In genomic region chr17:78272181-78272913, GRCh38 we compare ENCODE assay signal across 1 cellular context.
TF ChIP-seq lines count a peak whose summit lies in the region.

No MANE protein-coding gene starts in this region.

TF ChIP-seq in HEK293, 187 proteins besides CTCF, POLR2A, EP300 and RAD21 (continued from another document):
- TF ChIP-seq ZNF184 (tag by site-specific recombination; IDR thresholded peaks at IDR 0.05) (no peak), KLF7 (tag by site-specific recombination; IDR thresholded peaks at IDR 0.05; ENCODE audit: borderline replicate concordance) (no peak), SCRT2 (tag by site-specific recombination; IDR thresholded peaks at IDR 0.05) (peak; percentile 99), SP3 (tag by site-specific recombination; IDR thresholded peaks at IDR 0.05) (no peak), ZNF274 (IDR thresholded peaks at IDR 0.05; ENCODE audit: low read length) (no peak), ZNF274 (tag by site-specific recombination; IDR thresholded peaks at IDR 0.05; ENCODE audit: borderline replicate concordance) (no peak), ZNF555 (tag by site-specific recombination; conservative IDR thresholded peaks at IDR 0.05) (no peak), ZNF596 (tag by site-specific recombination; IDR thresholded peaks at IDR 0.05) (no peak), ZSCAN4 (tag by site-specific recombination; IDR thresholded peaks at IDR 0.05) (no peak), SP2 (tag by site-specific recombination; IDR thresholded peaks at IDR 0.05) (peak; percentile 17; the same call in 1 of the 2 replicates), ZNF391 (tag by site-specific recombination; IDR thresholded peaks at IDR 0.05; ENCODE audit: borderline replicate concordance, low read depth) (no peak), ZBTB44 (tag by site-specific recombination; IDR thresholded peaks at IDR 0.05) (no peak), ZNF621 (tag by site-specific recombination; IDR thresholded peaks at IDR 0.05) (no peak), ZNF530 (tag by site-specific recombination; IDR thresholded peaks at IDR 0.05; ENCODE audit: low read depth) (no peak), ZBTB21 (tag by site-specific recombination; IDR thresholded peaks at IDR 0.05) (peak; percentile 58; the same call in 1 of the 2 replicates), GLIS1 (tag by site-specific recombination; IDR thresholded peaks at IDR 0.05) (peak; percentile 56), ZNF600 (tag by site-specific recombination; IDR thresholded peaks at IDR 0.05) (0 out of 2 replicates have a peak, but pooled peaks have one; percentile 40), PRDM4 (tag by site-specific recombination; IDR thresholded peaks at IDR 0.05) (no peak), ZNF561 (tag by site-specific recombination; IDR thresholded peaks at IDR 0.05; ENCODE audit: borderline replicate concordance) (no peak), SCRT1 (tag by site-specific recombination; IDR thresholded peaks at IDR 0.05; ENCODE audit: borderline replicate concordance) (peak; percentile 95)
- TF ChIP-seq, protein P1, sequence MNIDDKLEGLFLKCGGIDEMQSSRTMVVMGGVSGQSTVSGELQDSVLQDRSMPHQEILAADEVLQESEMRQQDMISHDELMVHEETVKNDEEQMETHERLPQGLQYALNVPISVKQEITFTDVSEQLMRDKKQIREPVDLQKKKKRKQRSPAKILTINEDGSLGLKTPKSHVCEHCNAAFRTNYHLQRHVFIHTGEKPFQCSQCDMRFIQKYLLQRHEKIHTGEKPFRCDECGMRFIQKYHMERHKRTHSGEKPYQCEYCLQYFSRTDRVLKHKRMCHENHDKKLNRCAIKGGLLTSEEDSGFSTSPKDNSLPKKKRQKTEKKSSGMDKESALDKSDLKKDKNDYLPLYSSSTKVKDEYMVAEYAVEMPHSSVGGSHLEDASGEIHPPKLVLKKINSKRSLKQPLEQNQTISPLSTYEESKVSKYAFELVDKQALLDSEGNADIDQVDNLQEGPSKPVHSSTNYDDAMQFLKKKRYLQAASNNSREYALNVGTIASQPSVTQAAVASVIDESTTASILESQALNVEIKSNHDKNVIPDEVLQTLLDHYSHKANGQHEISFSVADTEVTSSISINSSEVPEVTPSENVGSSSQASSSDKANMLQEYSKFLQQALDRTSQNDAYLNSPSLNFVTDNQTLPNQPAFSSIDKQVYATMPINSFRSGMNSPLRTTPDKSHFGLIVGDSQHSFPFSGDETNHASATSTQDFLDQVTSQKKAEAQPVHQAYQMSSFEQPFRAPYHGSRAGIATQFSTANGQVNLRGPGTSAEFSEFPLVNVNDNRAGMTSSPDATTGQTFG (tag by site-specific recombination; IDR thresholded peaks at IDR 0.05; ENCODE audit: borderline replicate concordance): no peak
- TF ChIP-seq, protein P2, sequence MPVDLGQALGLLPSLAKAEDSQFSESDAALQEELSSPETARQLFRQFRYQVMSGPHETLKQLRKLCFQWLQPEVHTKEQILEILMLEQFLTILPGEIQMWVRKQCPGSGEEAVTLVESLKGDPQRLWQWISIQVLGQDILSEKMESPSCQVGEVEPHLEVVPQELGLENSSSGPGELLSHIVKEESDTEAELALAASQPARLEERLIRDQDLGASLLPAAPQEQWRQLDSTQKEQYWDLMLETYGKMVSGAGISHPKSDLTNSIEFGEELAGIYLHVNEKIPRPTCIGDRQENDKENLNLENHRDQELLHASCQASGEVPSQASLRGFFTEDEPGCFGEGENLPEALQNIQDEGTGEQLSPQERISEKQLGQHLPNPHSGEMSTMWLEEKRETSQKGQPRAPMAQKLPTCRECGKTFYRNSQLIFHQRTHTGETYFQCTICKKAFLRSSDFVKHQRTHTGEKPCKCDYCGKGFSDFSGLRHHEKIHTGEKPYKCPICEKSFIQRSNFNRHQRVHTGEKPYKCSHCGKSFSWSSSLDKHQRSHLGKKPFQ (tag by site-specific recombination; IDR thresholded peaks at IDR 0.05): no peak
- TF ChIP-seq, protein P3, sequence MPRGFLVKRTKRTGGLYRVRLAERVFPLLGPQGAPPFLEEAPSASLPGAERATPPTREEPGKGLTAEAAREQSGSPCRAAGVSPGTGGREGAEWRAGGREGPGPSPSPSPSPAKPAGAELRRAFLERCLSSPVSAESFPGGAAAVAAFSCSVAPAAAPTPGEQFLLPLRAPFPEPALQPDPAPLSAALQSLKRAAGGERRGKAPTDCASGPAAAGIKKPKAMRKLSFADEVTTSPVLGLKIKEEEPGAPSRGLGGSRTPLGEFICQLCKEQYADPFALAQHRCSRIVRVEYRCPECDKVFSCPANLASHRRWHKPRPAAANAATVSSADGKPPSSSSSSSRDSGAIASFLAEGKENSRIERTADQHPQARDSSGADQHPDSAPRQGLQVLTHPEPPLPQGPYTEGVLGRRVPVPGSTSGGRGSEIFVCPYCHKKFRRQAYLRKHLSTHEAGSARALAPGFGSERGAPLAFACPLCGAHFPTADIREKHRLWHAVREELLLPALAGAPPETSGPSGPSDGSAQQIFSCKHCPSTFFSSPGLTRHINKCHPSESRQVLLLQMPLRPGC (tag by site-specific recombination; IDR thresholded peaks at IDR 0.05): no peak
